Comparison of ENCODE assay signal across 27 cellular contexts in genomic region chr7:157358753-157359096, GRCh38. TPM values are rescaled to one million over a fixed set of nuclear protein-coding genes. Genes with fewer than 3 reads are reported as not detected.
DNase-seq lines count a peak whose midpoint lies in the region; ATAC-seq, FAIRE-seq and TF ChIP-seq lines count a peak whose summit lies in the region.
"Had no signal": no experiment of that assay in that cellular context is flagged by ENCODE, and none has a peak within 500 bp of the region (broad histone marks: within the 10 kb centered on the region; RNA-seq: fewer than 3 reads in every experiment).

No MANE protein-coding gene starts in this region.

- H3K9me3 ChIP-seq in heart left ventricle (no peaks in the 10 kb centered on the region), endothelial cell of umbilical vein (replicated peaks; ENCODE audit: control insufficient read depth, insufficient read depth, low read length) (no peaks in the 10 kb centered on the region)
- H3K9me3 ChIP-seq: ascending aorta, BE2C, spleen, suprapubic skin had no signal

- H3K4me1 Mint-ChIP-seq in type B pancreatic cell (ENCODE audit: unreplicated experiment): peaks cover 46% of the 10 kb centered on the region
- H3K4me1 Mint-ChIP-seq in T-helper 2 cell treated with Interferon-gamma antibody and Interleukin-4, amounts not matched to agents 5 μg/mL and 100 μg/mL, for 36 hours (ENCODE audit: low read depth): peaks cover 38% of the 10 kb centered on the region

- H4K20me1 ChIP-seq in endothelial cell of umbilical vein (replicated peaks; ENCODE audit: control insufficient read depth, extremely low read depth, insufficient read depth, low read length): peaks cover 3% of the 10 kb centered on the region

- CTCF ChIA-PET in endothelial cell of umbilical vein (lab: Charles Lee): interaction anchor here (0.9 kb wide), 1 partner anchor 28 kb away, joined by 3 read pairs; no protein-coding TSS in a partner anchor

- TSS peak; percentile 16 for BruUV-seq in endothelial cell of umbilical vein (replicated peaks; lab: Mats Ljungman, UMichigan)

- no peak overlapping the region for H3K9ac ChIP-seq in endothelial cell of umbilical vein (replicated peaks; ENCODE audit: extremely low read depth, insufficient read depth, low read length)

- TF ChIP-seq POLR2A in heart left ventricle (IDR thresholded peaks at IDR 0.05): no peak
- no peak for TF ChIP-seq POLR2A in endothelial cell of umbilical vein (IDR thresholded peaks at IDR 0.05; ENCODE audit: low read depth, low read length)

- H3K27me3 Mint-ChIP-seq in type B pancreatic cell: no peaks in the 10 kb centered on the region
- no peaks in the 10 kb centered on the region for H3K27me3 Mint-ChIP-seq in T-helper 2 cell treated with Interferon-gamma antibody and Interleukin-4, amounts not matched to agents 5 μg/mL and 100 μg/mL, for 36 hours (ENCODE audit: low read depth)

- no peak for TF ChIP-seq CTCF in heart left ventricle (IDR thresholded peaks at IDR 0.05)
- TF ChIP-seq CTCF in endothelial cell of umbilical vein (IDR thresholded peaks at IDR 0.05; ENCODE audit: extremely low read depth in 1 of 2, insufficient read depth in 1 of 2, low read depth in 1 of 2, low read length in 2 of 2): no peak
- TF ChIP-seq CTCF in type B pancreatic cell (conservative IDR thresholded peaks at IDR 0.05): no peak

- H3K4me2 ChIP-seq in endothelial cell of umbilical vein (ENCODE audit: insufficient read depth, low read length): no peak overlapping the region

- POLR2A ChIA-PET in endothelial cell of umbilical vein (lab: Charles Lee): no interaction called here

- no peak overlapping the region for H3K4me3 ChIP-seq in heart left ventricle
- H3K4me3 ChIP-seq in endothelial cell of umbilical vein (replicated peaks in 1 of 3; ENCODE audit: insufficient read depth in 1 of 3, low read depth in 1 of 3, low read length in 3 of 3): no peak overlapping the region
- H3K4me3 ChIP-seq: ascending aorta, GM12878, spleen, suprapubic skin had no signal

- H3K79me2 ChIP-seq in endothelial cell of umbilical vein (ENCODE audit: control insufficient read depth, insufficient read depth, low read length): peaks cover 98% of the 10 kb centered on the region

- no peak overlapping the region for H3K4me3 Mint-ChIP-seq in type B pancreatic cell
- no peak overlapping the region for H3K4me3 Mint-ChIP-seq in T-helper 2 cell treated with Interferon-gamma antibody and Interleukin-4, amounts not matched to agents 5 μg/mL and 100 μg/mL, for 36 hours
- H3K4me3 Mint-ChIP-seq: endodermal cell, natural killer cell had no signal

- no peak overlapping the region for H2AFZ ChIP-seq in endothelial cell of umbilical vein (ENCODE audit: low read depth, low read length)

- intact Hi-C loops in heart left ventricle (cut with DNase I) (no loop called here), left ventricle myocardium superior (cut with micrococcal nuclease) (no loop called here), endothelial cell of umbilical vein (cut with micrococcal nuclease) (no loop called here)

- DNase-seq in DMS79 (lab: John Stamatoyannopoulos, UW) (peak; percentile 85), DMS79 treated with DMSO at 0.1 percent for 48 hours (lab: John Stamatoyannopoulos, UW) (no peak), heart left ventricle (no peak), left ventricle myocardium superior (no peak), endothelial cell of umbilical vein (ENCODE audit: low read depth, low spot score) (no peak), type B pancreatic cell (ENCODE audit: extremely low spot score, unreplicated experiment) (no peak), SHP77 (lab: John Stamatoyannopoulos, UW) (no peak)
- DNase-seq in T-helper 2 cell treated with Interferon-gamma antibody and Interleukin-4, amounts not matched to agents 5 μg/mL and 100 μg/mL, for 36 hours (ENCODE audit: low spot score): no peak
- DNase-seq: activated CD4-positive, alpha-beta T cell treated with anti-CD3 and anti-CD28 coated beads, Interleukin-2, amount 50 U/mL, for 1 hour; BE2C; endodermal cell; hippocampal formation; islet precursor cell; Kasumi-1; mesenchymal stem cell; natural killer cell; NCI-H1092 treated with DMSO at 0.1 percent for 48 hours; NCI-H2171; NCI-H69; posterior cingulate gyrus; spleen had no signal

- 57 to 83% (median 61%) methylated on average over 4 of the region's 4 CpGs for WGBS in heart left ventricle, 4 donors

- peak overlapping the region; percentile 68 for H3K27ac Mint-ChIP-seq in type B pancreatic cell
- no peak overlapping the region for H3K27ac Mint-ChIP-seq in T-helper 2 cell treated with Interferon-gamma antibody and Interleukin-4, amounts not matched to agents 5 μg/mL and 100 μg/mL, for 36 hours

- ATAC-seq in heart left ventricle: no peak
- ATAC-seq in left ventricle myocardium superior: no peak

- H3K4me1 ChIP-seq in heart left ventricle (peaks cover 0 to 82% (median 54%) of the 10 kb centered on the region in 12 donors), endothelial cell of umbilical vein (ENCODE audit: control insufficient read depth, extremely low read depth, insufficient read depth, low read length) (peaks cover 2% of the 10 kb centered on the region)
- H3K4me1 ChIP-seq: BE2C had no signal

- H3K9me3 Mint-ChIP-seq in type B pancreatic cell: no peaks in the 10 kb centered on the region
- no peaks in the 10 kb centered on the region for H3K9me3 Mint-ChIP-seq in T-helper 2 cell treated with Interferon-gamma antibody and Interleukin-4, amounts not matched to agents 5 μg/mL and 100 μg/mL, for 36 hours
- H3K9me3 Mint-ChIP-seq: endodermal cell, natural killer cell had no signal

- H3K36me3 Mint-ChIP-seq in type B pancreatic cell: peaks cover 34% of the 10 kb centered on the region
- peaks cover 44% of the 10 kb centered on the region for H3K36me3 Mint-ChIP-seq in T-helper 2 cell treated with Interferon-gamma antibody and Interleukin-4, amounts not matched to agents 5 μg/mL and 100 μg/mL, for 36 hours (ENCODE audit: low read depth)

- dilution Hi-C loops in endothelial cell of umbilical vein (cut with MboI; ENCODE audit: extremely low pct_ligation_motif_present, low sequenced_read_pairs): no loop called here

- H3K27me3 ChIP-seq in heart left ventricle (no peaks in the 10 kb centered on the region), endothelial cell of umbilical vein (ENCODE audit: control insufficient read depth in 2 of 2, insufficient read depth in 2 of 2, low read length in 2 of 2) (no peaks in the 10 kb centered on the region)
- H3K27me3 ChIP-seq: ascending aorta, BE2C, spleen, suprapubic skin had no signal

- H3K27ac ChIP-seq in heart left ventricle (peak overlapping the region in 11 of 12 donors; percentile 6 to 80 (median 61)), endothelial cell of umbilical vein (ENCODE audit: insufficient read depth, low read depth, low read length) (no peak overlapping the region)
- H3K27ac ChIP-seq: 22Rv1, suprapubic skin had no signal

- H3K36me3 ChIP-seq in heart left ventricle: peaks cover 0 to 58% (median 50%) of the 10 kb centered on the region in 9 donors
- H3K36me3 ChIP-seq in endothelial cell of umbilical vein (ENCODE audit: control insufficient read depth in 2 of 2, extremely low read depth in 1 of 2, insufficient read depth in 2 of 2, low read length in 2 of 2): peaks cover 4 to 23% of the 10 kb centered on the region in 2 experiments

- no peaks in the 10 kb centered on the region for H3K9me1 ChIP-seq in endothelial cell of umbilical vein (replicated peaks; ENCODE audit: control insufficient read depth, extremely low read depth, insufficient read depth, low read length)

- no peak for FAIRE-seq in endothelial cell of umbilical vein (lab: Jason Lieb, UNC)
- FAIRE-seq: colon, G401.6, GM12878 had no signal

TF ChIP-seq in endothelial cell of umbilical vein, 7 proteins besides CTCF, POLR2A, EP300 and RAD21:
- no peak for TF ChIP-seq FOS (IDR thresholded peaks at IDR 0.05; ENCODE audit: borderline replicate concordance, insufficient read depth, low read length)
- no peak for TF ChIP-seq POLR2AphosphoS5 (IDR thresholded peaks at IDR 0.05; ENCODE audit: insufficient read depth, low read depth, low read length)
- TF ChIP-seq, protein P1, sequence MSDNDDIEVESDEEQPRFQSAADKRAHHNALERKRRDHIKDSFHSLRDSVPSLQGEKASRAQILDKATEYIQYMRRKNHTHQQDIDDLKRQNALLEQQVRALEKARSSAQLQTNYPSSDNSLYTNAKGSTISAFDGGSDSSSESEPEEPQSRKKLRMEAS (IDR thresholded peaks at IDR 0.05; ENCODE audit: insufficient read depth, insufficient read length): no peak
- no peak for TF ChIP-seq MYC (IDR thresholded peaks at IDR 0.05; ENCODE audit: low read depth, low read length)
- no peak for TF ChIP-seq GATA2 (IDR thresholded peaks at IDR 0.05; ENCODE audit: insufficient read depth, insufficient read length, low read depth, low read length)
- TF ChIP-seq EZH2 (IDR thresholded peaks at IDR 0.05; ENCODE audit: borderline replicate concordance, low read depth, low read length, severe bottlenecking): no peak
- TF ChIP-seq JUN (IDR thresholded peaks at IDR 0.05; ENCODE audit: borderline replicate concordance, insufficient read depth, insufficient read length, low read depth): no peak

RNA-seq across cellular contexts. Expression of gene DNAJB6, which starts 21.9 kb away (rescaled TPM):
- total RNA-seq in heart left ventricle (100 to 1,000 TPM; 123 to 195 (median 162) TPM), left ventricle myocardium superior (193 TPM), endothelial cell of umbilical vein (135 and 138 TPM in 2 replicates), type B pancreatic cell (ENCODE audit: low replicate concordance) (97.2 and 107 TPM in 2 replicates)
- polyA plus RNA-seq in heart left ventricle (100 to 1,000 TPM; 118 to 237 TPM), endothelial cell of umbilical vein (58.5 and 69.6 TPM in 2 replicates)
- polyA plus RNA-seq in endothelial cell of umbilical vein (2011; cell fraction: cytosol; rRNA removed): 69.2 and 75.1 TPM in 2 replicates
- 86.7 and 114 TPM in 2 replicates for polyA plus RNA-seq in endothelial cell of umbilical vein (2011; cell fraction: nucleus; rRNA removed)
- polyA plus RNA-seq in endothelial cell of umbilical vein (2012): 121 and 148 TPM in 2 replicates
- 56.0 and 57.0 TPM in 2 replicates for polyA minus RNA-seq in endothelial cell of umbilical vein
- 40.8 TPM for polyA minus RNA-seq in endothelial cell of umbilical vein (2011; cell fraction: cytosol; rRNA and poly(A)+ RNA removed)
- 80.9 and 82.0 TPM in 2 replicates for polyA minus RNA-seq in endothelial cell of umbilical vein (2011; cell fraction: nucleus; rRNA and poly(A)+ RNA removed)
